8 cellular contexts compared by ENCODE assay signal in genomic region chr14:91369628-91370445, GRCh38. TPM values are rescaled to one million over a fixed set of nuclear protein-coding genes. Genes with fewer than 3 reads are reported as not detected.
A peak's percentile ranks its signal among the peaks of the same experiment; 100 is the strongest.
DNase-seq lines count a peak whose midpoint lies in the region; ATAC-seq and TF ChIP-seq lines count a peak whose summit lies in the region.

No MANE protein-coding gene starts in this region.

- no peak for TF ChIP-seq EP300 in suprapubic skin (IDR thresholded peaks at IDR 0.05)

- H3K27me3 ChIP-seq in CD8-positive, alpha-beta T cell (ENCODE audit: insufficient read depth, low read length): no peaks in the 10 kb centered on the region
- no peaks in the 10 kb centered on the region for H3K27me3 ChIP-seq in suprapubic skin
- H3K27me3 ChIP-seq in vagina: no peaks in the 10 kb centered on the region

- H3K9me3 Mint-ChIP-seq in CD8-positive, alpha-beta T cell: no peaks in the 10 kb centered on the region
- H3K9me3 Mint-ChIP-seq in activated T-cell treated with anti-CD3 and anti-CD28 coated beads, Interleukin-2, amount 50 U/mL, for 72 hours: no peaks in the 10 kb centered on the region

- peak in 1 of 7 experiments; percentile 35 for DNase-seq in CD8-positive, alpha-beta T cell
- peak; percentile 87 for DNase-seq in NCI-H128 (lab: John Stamatoyannopoulos, UW; ENCODE audit: unreplicated experiment)
- DNase-seq in activated T-cell treated with anti-CD3 and anti-CD28 coated beads, Interleukin-2, amount 50 U/mL, for 72 hours: peak; percentile 58 to 65
- no peak for DNase-seq in mucosa of descending colon
- DNase-seq in suprapubic skin (ENCODE audit: low spot score in 2 of 2): no peak
- no peak for DNase-seq in 8988T
- no peak for DNase-seq in vagina (ENCODE audit: extremely low spot score in 2 of 2)

- ATAC-seq in CD8-positive, alpha-beta T cell: no peak
- peak in 1 of 2 donors; percentile 27 for ATAC-seq in activated T-cell treated with anti-CD3 and anti-CD28 coated beads, Interleukin-2, amount 50 U/mL, for 72 hours (replicated peaks in 1 of 2)
- ATAC-seq in mucosa of descending colon: peak; percentile 51
- ATAC-seq in GM21367 (IDR thresholded peaks at IDR 0.05; ENCODE audit: unreplicated experiment): no peak

- POLR2A ChIA-PET in CD8-positive, alpha-beta T cell (lab: Charles Lee): interaction anchor here (1.1 to 1.4 kb wide), 3 partner anchors 8 to 19 kb away, joined by 4 to 5 read pairs (median 4); no protein-coding TSS in a partner anchor

- H3K27ac ChIP-seq in CD8-positive, alpha-beta T cell (ENCODE audit: low read depth, low read length): peak overlapping the region; percentile 22
- H3K27ac ChIP-seq in suprapubic skin (no peak overlapping the region), vagina (no peak overlapping the region)

- TF ChIP-seq CTCF in CD8-positive, alpha-beta T cell (IDR thresholded peaks at IDR 0.05): no peak
- TF ChIP-seq CTCF in mucosa of descending colon (IDR thresholded peaks at IDR 0.05) (no peak), suprapubic skin (IDR thresholded peaks at IDR 0.05) (no peak), vagina (IDR thresholded peaks at IDR 0.05) (no peak)

- intact Hi-C loops in CD8-positive, alpha-beta T cell (cut with DNase I, micrococcal nuclease): no loop called here
- intact Hi-C loops in mucosa of descending colon (cut with DNase I, micrococcal nuclease): no loop called here
- intact Hi-C loops in vagina (cut with DNase I): no loop called here

- no peaks in the 10 kb centered on the region for H3K27me3 Mint-ChIP-seq in CD8-positive, alpha-beta T cell (ENCODE audit: low read depth)
- no peaks in the 10 kb centered on the region for H3K27me3 Mint-ChIP-seq in activated T-cell treated with anti-CD3 and anti-CD28 coated beads, Interleukin-2, amount 50 U/mL, for 72 hours (ENCODE audit: low read depth)

- H3K4me3 Mint-ChIP-seq in CD8-positive, alpha-beta T cell: peak overlapping the region; percentile 71
- peak overlapping the region; percentile 85 to 87 for H3K4me3 Mint-ChIP-seq in activated T-cell treated with anti-CD3 and anti-CD28 coated beads, Interleukin-2, amount 50 U/mL, for 72 hours

- CTCF ChIA-PET in CD8-positive, alpha-beta T cell (lab: Charles Lee): interaction anchor here (1.5 to 16.1 kb wide), 3 partner anchors 14 to 46 kb away, joined by 4 to 120 read pairs (median 5); no protein-coding TSS in a partner anchor

- no peaks in the 10 kb centered on the region for H3K36me3 ChIP-seq in CD8-positive, alpha-beta T cell (ENCODE audit: insufficient read depth, low read length)
- H3K36me3 ChIP-seq in mucosa of descending colon (ENCODE audit: low read depth): no peaks in the 10 kb centered on the region
- no peaks in the 10 kb centered on the region for H3K36me3 ChIP-seq in suprapubic skin
- no peaks in the 10 kb centered on the region for H3K36me3 ChIP-seq in vagina

- H3K4me1 ChIP-seq in CD8-positive, alpha-beta T cell (ENCODE audit: insufficient read depth, low read length): peaks cover 99% of the 10 kb centered on the region
- H3K4me1 ChIP-seq in mucosa of descending colon (ENCODE audit: low read depth) (peaks cover 26% of the 10 kb centered on the region), suprapubic skin (peaks cover 48% of the 10 kb centered on the region), vagina (peaks cover 67% of the 10 kb centered on the region)

- H3K36me3 Mint-ChIP-seq in CD8-positive, alpha-beta T cell: peaks cover 17% of the 10 kb centered on the region
- H3K36me3 Mint-ChIP-seq in activated T-cell treated with anti-CD3 and anti-CD28 coated beads, Interleukin-2, amount 50 U/mL, for 72 hours (ENCODE audit: insufficient read depth in 2 of 2): peaks cover 0 to 4% of the 10 kb centered on the region in 2 donors

- peak overlapping the region; percentile 95 for H3K27ac Mint-ChIP-seq in CD8-positive, alpha-beta T cell
- H3K27ac Mint-ChIP-seq in activated T-cell treated with anti-CD3 and anti-CD28 coated beads, Interleukin-2, amount 50 U/mL, for 72 hours: peak overlapping the region; percentile 93

- H3K4me1 Mint-ChIP-seq in CD8-positive, alpha-beta T cell (ENCODE audit: low read depth): peaks cover 97% of the 10 kb centered on the region
- peaks cover 96% of the 10 kb centered on the region for H3K4me1 Mint-ChIP-seq in activated T-cell treated with anti-CD3 and anti-CD28 coated beads, Interleukin-2, amount 50 U/mL, for 72 hours (ENCODE audit: low read depth)

- H3K9me3 ChIP-seq in CD8-positive, alpha-beta T cell (ENCODE audit: low read length): no peaks in the 10 kb centered on the region
- H3K9me3 ChIP-seq in mucosa of descending colon: no peaks in the 10 kb centered on the region
- H3K9me3 ChIP-seq in suprapubic skin: no peaks in the 10 kb centered on the region
- H3K9me3 ChIP-seq in vagina: no peaks in the 10 kb centered on the region

- TF ChIP-seq POLR2A in suprapubic skin (IDR thresholded peaks at IDR 0.05): no peak
- TF ChIP-seq POLR2A in vagina (IDR thresholded peaks at IDR 0.05): no peak

- 22% methylated on average over 20 of the region's 24 CpGs for WGBS in suprapubic skin

- peak overlapping the region; percentile 22 for H3K4me3 ChIP-seq in CD8-positive, alpha-beta T cell (ENCODE audit: low read depth, low read length)
- H3K4me3 ChIP-seq in mucosa of descending colon (no peak overlapping the region), suprapubic skin (no peak overlapping the region), vagina (no peak overlapping the region)

RNA-seq across cellular contexts. Expression of gene CCDC88C, which starts 47.8 kb away (rescaled TPM):
- 100 to 1,000 TPM; 266 to 273 TPM for total RNA-seq in CD8-positive, alpha-beta T cell
- total RNA-seq in activated T-cell treated with anti-CD3 and anti-CD28 coated beads, Interleukin-2, amount 50 U/mL, for 72 hours: 100 to 1,000 TPM; 103 to 111 TPM
- total RNA-seq in mucosa of descending colon: 10 to 100 TPM; 30.1 to 62.1 (median 56.6) TPM
- 10 to 100 TPM; 16.6 to 25.0 (median 22.8) TPM for total RNA-seq in suprapubic skin
- total RNA-seq in vagina: 42.2 TPM

Comparison
In these comparisons a context has a peak if more than half of its experiments do, and no peak if none do; other contexts are left out.
1. DNase-seq: peak in NCI-H128 (single experiment) and activated T-cell treated with anti-CD3 and anti-CD28 coated beads, Interleukin-2, amount 50 U/mL, for 72 hours (2 of 2); none in mucosa of descending colon (0 of 3), suprapubic skin (0 of 2), 8988T (single experiment) and vagina (0 of 2).